ENCODE assay signal across 8 cellular contexts in genomic region chr17:17010545-17011034, GRCh38. TPM values are rescaled to one million over a fixed set of nuclear protein-coding genes. Genes with fewer than 3 reads are reported as not detected.
DNase-seq lines count a peak whose midpoint lies in the region; ATAC-seq, FAIRE-seq and TF ChIP-seq lines count a peak whose summit lies in the region.
"Not testable (repeated sequence)": the region's sequence is repeated elsewhere in the genome, so short reads cannot be mapped to it uniquely, and the experiment has no call there.

No MANE protein-coding gene starts in this region.

- not testable (repeated sequence) for TF ChIP-seq POLR2A in A549 (IDR thresholded peaks at IDR 0.05; ENCODE audit: low read length); heart left ventricle (IDR thresholded peaks at IDR 0.05); stomach (IDR thresholded peaks at IDR 0.05)

- TF ChIP-seq EP300 in A549 (IDR thresholded peaks at IDR 0.05): peak in 1 of 2 experiments; percentile 26; a peak in 1 of 5 replicates
- TF ChIP-seq EP300 in stomach (IDR thresholded peaks at IDR 0.05): not testable (repeated sequence)

- not testable (repeated sequence) for H3K36me3 ChIP-seq in mammary epithelial cell (ENCODE audit: insufficient read depth, low read length); heart left ventricle; left lung; stomach

- H3K27ac ChIP-seq in A549 (peak overlapping the region; percentile 82 to 89), mammary epithelial cell (ENCODE audit: insufficient read depth, low read depth, low read length) (peak overlapping the region; percentile 84), heart left ventricle (peak overlapping the region in 1 of 12 donors; percentile 8), stomach (peak overlapping the region in 3 of 5 donors; percentile 65 to 85 (median 72))
- not testable (repeated sequence) for H3K27ac ChIP-seq in left lung

- not testable (repeated sequence) for DNase-seq in A549 (ENCODE audit: low read depth in 1 of 2, low spot score in 1 of 2); HTR-8/SVneo (ENCODE audit: insufficient read length, low spot score); mammary epithelial cell; omental fat pad (ENCODE audit: low spot score); stomach
- DNase-seq in heart left ventricle (peak in 2 of 5 donors; percentile 57 to 62), left lung (peak; percentile 72 to 87)

- not testable (repeated sequence) for H4K20me1 ChIP-seq in mammary epithelial cell (ENCODE audit: insufficient read depth, low read length)

- dilution Hi-C loops in mammary epithelial cell (cut with HindIII; ENCODE audit: low sequenced_read_pairs): not testable (repeated sequence)

- peak overlapping the region; percentile 48 for H2AFZ ChIP-seq in mammary epithelial cell (ENCODE audit: low read depth, low read length)

- TF ChIP-seq RAD21 in A549 (conservative IDR thresholded peaks at IDR 0.05 in 1 of 2, IDR thresholded peaks at IDR 0.05 in 1 of 2): 0 out of 5 replicates have a peak, but pooled peaks of 1 of the 2 experiments have one; percentile 10

- TF ChIP-seq CTCF in A549 (IDR thresholded peaks at IDR 0.05); mammary epithelial cell (conservative IDR thresholded peaks at IDR 0.05 in 1 of 2, IDR thresholded peaks at IDR 0.05 in 1 of 2; ENCODE audit: extremely low read depth in 1 of 2, insufficient read depth in 1 of 2, low read depth in 1 of 2, low read length in 2 of 2); heart left ventricle (IDR thresholded peaks at IDR 0.05); left lung (IDR thresholded peaks at IDR 0.05); omental fat pad (IDR thresholded peaks at IDR 0.05); stomach (IDR thresholded peaks at IDR 0.05): not testable (repeated sequence)

- H3K4me2 ChIP-seq in A549: peak overlapping the region; percentile 58
- H3K4me2 ChIP-seq in mammary epithelial cell (ENCODE audit: insufficient read depth, low read depth, low read length): not testable (repeated sequence)

- not testable (repeated sequence) for H3K79me2 ChIP-seq in mammary epithelial cell (ENCODE audit: insufficient read depth, low read length)

- CTCF ChIA-PET in A549 (lab: Yijun Ruan, JAX): interaction anchor here (1.7 kb wide), 1 partner anchor 15 kb away, joined by 3 read pairs; no protein-coding TSS in a partner anchor
- CTCF ChIA-PET in mammary epithelial cell (lab: Charles Lee; ENCODE audit: low non-redundant PET): not testable (repeated sequence)

- ATAC-seq in A549 (peak; percentile 86 to 91), SK-N-SH treated with all-trans-retinoic acid at 6 μM for 48 hours (peak; percentile 90), heart left ventricle (peak; percentile 28 to 86 (median 62)), left lung (peak; percentile 88), omental fat pad (ENCODE audit: low FRiP score) (peak; percentile 90)

- 0% methylated on average over 4 of the region's 12 CpGs for WGBS in A549 (ENCODE audit: missing lambda C conversion rate)
- WGBS in mammary epithelial cell (ENCODE audit: low coverage, missing lambda C conversion rate): 0% methylated on average over 4 of the region's 12 CpGs
- 51 to 58% methylated on average over 5 of the region's 12 CpGs; no CpG with 5 or more reads in 2 of the 4 donors for WGBS in heart left ventricle, 4 donors
- 24 to 37% (median 27%) methylated on average over 5 of the region's 12 CpGs; no CpG with 5 or more reads in 2 of the 5 donors for WGBS in stomach, 5 donors

- H3K4me3 ChIP-seq in A549; mammary epithelial cell (replicated peaks in 1 of 3; ENCODE audit: insufficient read depth in 1 of 3, low read depth in 2 of 3, low read length in 3 of 3); heart left ventricle; left lung; stomach: not testable (repeated sequence)

- H3K27me3 ChIP-seq in mammary epithelial cell (ENCODE audit: insufficient read depth, low read length); heart left ventricle; left lung; stomach: not testable (repeated sequence)

- in situ Hi-C loops in mammary epithelial cell (cut with MboI; ENCODE audit: low sequenced_read_pairs in 2 of 2): not testable (repeated sequence)

- intact Hi-C loops in mammary epithelial cell (cut with micrococcal nuclease); heart left ventricle (cut with DNase I); left lung (cut with DNase I); stomach (cut with DNase I; ENCODE audit: low total_unique reads): not testable (repeated sequence)

- POLR2A ChIA-PET in A549 (lab: Yijun Ruan, JAX): not testable (repeated sequence)

- not testable (repeated sequence) for H3K9me3 ChIP-seq in A549; mammary epithelial cell (replicated peaks; ENCODE audit: insufficient read depth, low read length); heart left ventricle; left lung; stomach

- FAIRE-seq in A549 (lab: Jason Lieb, UNC): not testable (repeated sequence)
- FAIRE-seq in HTR-8/SVneo (lab: Jason Lieb, UNC): peak; percentile 100

- peaks cover 59% of the 10 kb centered on the region for H3K4me1 ChIP-seq in A549
- H3K4me1 ChIP-seq in mammary epithelial cell (ENCODE audit: insufficient read depth, low read length): peaks cover 25% of the 10 kb centered on the region
- H3K4me1 ChIP-seq in heart left ventricle, left lung: not testable (repeated sequence)
- H3K4me1 ChIP-seq in stomach: peaks cover 7 to 26% (median 13%) of the 10 kb centered on the region in 4 donors

- not testable (repeated sequence) for H3K9ac ChIP-seq in mammary epithelial cell (ENCODE audit: insufficient read depth, low read length)

- BruUV-seq in mammary epithelial cell (replicated peaks; lab: Mats Ljungman, UMichigan): not testable (repeated sequence)

TF ChIP-seq in A549, 52 proteins besides CTCF, POLR2A, EP300 and RAD21:
- TF ChIP-seq JUN (IDR thresholded peaks at IDR 0.05) (peak; percentile 49 to 75; a peak in 3 of 5 replicates), GATA3 (IDR thresholded peaks at IDR 0.05; ENCODE audit: borderline replicate concordance) (0 out of 2 replicates have a peak, but pooled peaks have one; percentile 19), FOSL2 (IDR thresholded peaks at IDR 0.05) (peak; percentile 60)
- not testable (repeated sequence) for TF ChIP-seq FOSL2 (CRISPR knock-in tag; IDR thresholded peaks at IDR 0.05)

RNA-seq across cellular contexts. Expression of gene MPRIP, which starts 31.7 kb away (rescaled TPM):
- 147 and 200 TPM in 2 replicates for polyA plus RNA-seq in A549 (2011; rRNA removed)
- polyA plus RNA-seq in A549 (2012; cell fraction: cytosol; rRNA removed): 170 and 183 TPM in 2 replicates
- 347 and 385 TPM in 2 replicates for polyA plus RNA-seq in A549 (2012; cell fraction: nucleus; rRNA removed)
- polyA plus RNA-seq in A549 (2017; fragmentation: RNase III; extraction: RNeasy Plus Mini Kit Qiagen cat#74134 plus additional on column Dnase treatment): 192 to 240 TPM (median 228 TPM) in 3 replicates
- 215 and 250 TPM in 2 replicates for polyA minus RNA-seq in A549 (2011; rRNA and poly(A)+ RNA removed)
- 100 to 1,000 TPM; 168 to 352 TPM for total RNA-seq in mammary epithelial cell
- polyA plus RNA-seq in mammary epithelial cell: 171 TPM
- 766 TPM for polyA minus RNA-seq in mammary epithelial cell
- 100 to 1,000 TPM; 131 to 686 (median 343) TPM for total RNA-seq in heart left ventricle
- polyA plus RNA-seq in heart left ventricle: 100 to 1,000 TPM; 237 to 476 TPM
- 100 to 1,000 TPM; 259 to 338 TPM for total RNA-seq in left lung
- 100 to 1,000 TPM in 3 of 4 donors, 10 to 100 TPM in 1; 68.6 to 196 (median 125) TPM for total RNA-seq in omental fat pad
- total RNA-seq in stomach: 100 to 1,000 TPM; 145 to 518 (median 261) TPM
- 100 to 1,000 TPM in 2 of 3 donors, 10 to 100 TPM in 1; 80.2 to 123 (median 114) TPM for polyA plus RNA-seq in stomach

RNA-seq across cellular contexts. Expression of gene TNFRSF13B, which starts 38.7 kb away (rescaled TPM):
- polyA plus RNA-seq in A549 (2011; rRNA removed): not detected in 2 replicates
- not detected in 2 replicates for polyA plus RNA-seq in A549 (2012; cell fraction: cytosol; rRNA removed)
- not detected in 2 replicates for polyA plus RNA-seq in A549 (2012; cell fraction: nucleus; rRNA removed)
- not detected in 3 replicates for polyA plus RNA-seq in A549 (2017; fragmentation: RNase III; extraction: RNeasy Plus Mini Kit Qiagen cat#74134 plus additional on column Dnase treatment)
- polyA minus RNA-seq in A549 (2011; rRNA and poly(A)+ RNA removed): not detected in 2 replicates
- total RNA-seq in mammary epithelial cell: not detected
- not detected for polyA plus RNA-seq in mammary epithelial cell
- not detected for polyA minus RNA-seq in mammary epithelial cell
- total RNA-seq in heart left ventricle: not detected
- polyA plus RNA-seq in heart left ventricle: not detected
- total RNA-seq in left lung: under 1 TPM; 0.61 to 0.79 TPM
- under 1 TPM in 1 of 4 donors, not detected in 3; 0.48 TPM for total RNA-seq in omental fat pad
- total RNA-seq in stomach: under 1 TPM in 1 of 5 donors, not detected in 4; 0.37 TPM
- 1 to 10 TPM in 2 of 3 donors, under 1 TPM in 1; 0.25 to 1.8 (median 1.8) TPM for polyA plus RNA-seq in stomach
